In the genomic region with DNA sequence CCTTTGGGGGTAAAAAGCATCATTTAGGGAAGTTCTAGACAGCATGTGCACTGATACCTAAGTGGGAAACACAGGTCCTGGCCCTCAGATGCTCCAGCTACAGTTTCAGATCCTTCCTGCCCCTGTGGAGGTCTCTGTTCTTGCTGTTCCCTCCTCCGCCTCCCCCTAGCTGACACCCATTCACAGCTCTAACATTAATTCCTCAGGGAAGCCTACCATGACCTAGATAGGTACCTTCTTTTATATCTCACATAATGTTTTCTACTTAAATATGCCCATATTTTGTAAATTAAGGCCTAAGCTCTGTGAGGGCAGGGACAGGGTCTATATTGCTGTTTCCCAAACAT, we compare ENCODE assay signal across 2 cellular contexts.
TF ChIP-seq lines count a peak whose summit lies in the region.

No MANE protein-coding gene starts in this region.

TF ChIP-seq in GM12878, 131 proteins besides CTCF, POLR2A, EP300 and RAD21:
- TF ChIP-seq IKZF1 (conservative IDR thresholded peaks at IDR 0.05) (peak; percentile 42), POLR2AphosphoS2 (IDR thresholded peaks at IDR 0.05; ENCODE audit: low read depth, low read length) (no peak), BHLHE40 (IDR thresholded peaks at IDR 0.05; ENCODE audit: borderline replicate concordance in 1 of 2, low read depth in 2 of 2, low read length in 1 of 2) (peak in 1 of 2 experiments; percentile 58; a peak in 2 of 4 replicates), MEF2B (IDR thresholded peaks at IDR 0.05; ENCODE audit: partially characterized antibody, poor library complexity, severe bottlenecking) (no peak), BMI1 (IDR thresholded peaks at IDR 0.05; ENCODE audit: borderline replicate concordance) (no peak), MYB (IDR thresholded peaks at IDR 0.05; ENCODE audit: borderline replicate concordance, low read depth, low read length) (no peak), TCF3 (IDR thresholded peaks at IDR 0.05; ENCODE audit: borderline replicate concordance, insufficient read depth, low read depth, low read length) (no peak)
- TF ChIP-seq, protein P1, sequence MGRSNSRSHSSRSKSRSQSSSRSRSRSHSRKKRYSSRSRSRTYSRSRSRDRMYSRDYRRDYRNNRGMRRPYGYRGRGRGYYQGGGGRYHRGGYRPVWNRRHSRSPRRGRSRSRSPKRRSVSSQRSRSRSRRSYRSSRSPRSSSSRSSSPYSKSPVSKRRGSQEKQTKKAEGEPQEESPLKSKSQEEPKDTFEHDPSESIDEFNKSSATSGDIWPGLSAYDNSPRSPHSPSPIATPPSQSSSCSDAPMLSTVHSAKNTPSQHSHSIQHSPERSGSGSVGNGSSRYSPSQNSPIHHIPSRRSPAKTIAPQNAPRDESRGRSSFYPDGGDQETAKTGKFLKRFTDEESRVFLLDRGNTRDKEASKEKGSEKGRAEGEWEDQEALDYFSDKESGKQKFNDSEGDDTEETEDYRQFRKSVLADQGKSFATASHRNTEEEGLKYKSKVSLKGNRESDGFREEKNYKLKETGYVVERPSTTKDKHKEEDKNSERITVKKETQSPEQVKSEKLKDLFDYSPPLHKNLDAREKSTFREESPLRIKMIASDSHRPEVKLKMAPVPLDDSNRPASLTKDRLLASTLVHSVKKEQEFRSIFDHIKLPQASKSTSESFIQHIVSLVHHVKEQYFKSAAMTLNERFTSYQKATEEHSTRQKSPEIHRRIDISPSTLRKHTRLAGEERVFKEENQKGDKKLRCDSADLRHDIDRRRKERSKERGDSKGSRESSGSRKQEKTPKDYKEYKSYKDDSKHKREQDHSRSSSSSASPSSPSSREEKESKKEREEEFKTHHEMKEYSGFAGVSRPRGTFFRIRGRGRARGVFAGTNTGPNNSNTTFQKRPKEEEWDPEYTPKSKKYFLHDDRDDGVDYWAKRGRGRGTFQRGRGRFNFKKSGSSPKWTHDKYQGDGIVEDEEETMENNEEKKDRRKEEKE (IDR thresholded peaks at IDR 0.05), result no peak
- TF ChIP-seq, protein P2, sequence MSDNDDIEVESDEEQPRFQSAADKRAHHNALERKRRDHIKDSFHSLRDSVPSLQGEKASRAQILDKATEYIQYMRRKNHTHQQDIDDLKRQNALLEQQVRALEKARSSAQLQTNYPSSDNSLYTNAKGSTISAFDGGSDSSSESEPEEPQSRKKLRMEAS (IDR thresholded peaks at IDR 0.05; ENCODE audit: low read depth, low read length), result no peak

TF ChIP-seq in neural cell, 6 proteins besides CTCF, POLR2A, EP300 and RAD21:
- TF ChIP-seq TAF1 (IDR thresholded peaks at IDR 0.05; ENCODE audit: low read depth) (no peak), POLR2AphosphoS5 (IDR thresholded peaks at IDR 0.05) (no peak), SMC3 (conservative IDR thresholded peaks at IDR 0.05; ENCODE audit: poor library complexity) (no peak), MXI1 (conservative IDR thresholded peaks at IDR 0.05; ENCODE audit: poor library complexity, severe bottlenecking) (no peak), EZH2 (IDR thresholded peaks at IDR 0.05; ENCODE audit: borderline replicate concordance, insufficient read depth, low read length, poor library complexity, severe bottlenecking) (no peak)
- TF ChIP-seq, protein P3, sequence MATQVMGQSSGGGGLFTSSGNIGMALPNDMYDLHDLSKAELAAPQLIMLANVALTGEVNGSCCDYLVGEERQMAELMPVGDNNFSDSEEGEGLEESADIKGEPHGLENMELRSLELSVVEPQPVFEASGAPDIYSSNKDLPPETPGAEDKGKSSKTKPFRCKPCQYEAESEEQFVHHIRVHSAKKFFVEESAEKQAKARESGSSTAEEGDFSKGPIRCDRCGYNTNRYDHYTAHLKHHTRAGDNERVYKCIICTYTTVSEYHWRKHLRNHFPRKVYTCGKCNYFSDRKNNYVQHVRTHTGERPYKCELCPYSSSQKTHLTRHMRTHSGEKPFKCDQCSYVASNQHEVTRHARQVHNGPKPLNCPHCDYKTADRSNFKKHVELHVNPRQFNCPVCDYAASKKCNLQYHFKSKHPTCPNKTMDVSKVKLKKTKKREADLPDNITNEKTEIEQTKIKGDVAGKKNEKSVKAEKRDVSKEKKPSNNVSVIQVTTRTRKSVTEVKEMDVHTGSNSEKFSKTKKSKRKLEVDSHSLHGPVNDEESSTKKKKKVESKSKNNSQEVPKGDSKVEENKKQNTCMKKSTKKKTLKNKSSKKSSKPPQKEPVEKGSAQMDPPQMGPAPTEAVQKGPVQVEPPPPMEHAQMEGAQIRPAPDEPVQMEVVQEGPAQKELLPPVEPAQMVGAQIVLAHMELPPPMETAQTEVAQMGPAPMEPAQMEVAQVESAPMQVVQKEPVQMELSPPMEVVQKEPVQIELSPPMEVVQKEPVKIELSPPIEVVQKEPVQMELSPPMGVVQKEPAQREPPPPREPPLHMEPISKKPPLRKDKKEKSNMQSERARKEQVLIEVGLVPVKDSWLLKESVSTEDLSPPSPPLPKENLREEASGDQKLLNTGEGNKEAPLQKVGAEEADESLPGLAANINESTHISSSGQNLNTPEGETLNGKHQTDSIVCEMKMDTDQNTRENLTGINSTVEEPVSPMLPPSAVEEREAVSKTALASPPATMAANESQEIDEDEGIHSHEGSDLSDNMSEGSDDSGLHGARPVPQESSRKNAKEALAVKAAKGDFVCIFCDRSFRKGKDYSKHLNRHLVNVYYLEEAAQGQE (IDR thresholded peaks at IDR 0.05; ENCODE audit: borderline replicate concordance), result no peak
